In the genomic region with DNA sequence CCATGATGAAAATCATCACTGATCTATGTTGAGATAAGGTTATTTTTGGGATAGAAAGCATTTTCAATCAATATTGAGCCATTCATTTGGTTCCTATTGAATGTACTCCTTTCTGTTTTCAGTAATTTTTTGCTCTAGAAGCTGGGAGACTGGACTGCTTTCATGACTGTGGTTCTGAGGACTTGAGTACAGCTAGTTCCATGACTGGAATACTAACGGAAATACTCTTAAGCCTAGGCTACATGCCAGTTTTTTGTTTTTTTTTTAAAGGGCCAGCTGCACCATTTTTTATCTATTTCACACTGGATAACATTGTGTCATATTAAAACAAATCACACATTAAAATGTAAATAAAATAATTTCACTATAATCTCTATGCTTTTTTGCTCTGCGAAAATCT, we compare ENCODE assay signal across 24 cellular contexts. TPM values are rescaled to one million over a fixed set of nuclear protein-coding genes. Genes with fewer than 3 reads are reported as not detected.
"Had no signal": no experiment of that assay in that cellular context is flagged by ENCODE, and none has a peak within 500 bp of the region (broad histone marks: within the 10 kb centered on the region; RNA-seq: fewer than 3 reads in every experiment).

No MANE protein-coding gene starts in this region.

- DNase-seq: activated CD8-positive, alpha-beta memory T cell treated with anti-CD3 and anti-CD28 coated beads for 24 hours; activated CD8-positive, alpha-beta memory T cell treated with anti-CD3 and anti-CD28 coated beads, Interleukin-2, amount 50 U/mL, for 4 hours; activated T-cell treated with anti-CD3 and anti-CD28 coated beads, Interleukin-2, amount 50 U/mL, for 24 hours; adrenal gland; dorsolateral prefrontal cortex; effector memory CD8-positive, alpha-beta T cell; foreskin melanocyte; glutamatergic neuron; left colon; naive thymus-derived CD8-positive, alpha-beta T cell; stimulated activated naive CD8-positive, alpha-beta T cell treated with anti-CD3 and anti-CD28 coated beads, Interleukin-15, amount 100 ng/mL, for 72 hours; T-helper 9 cell; trophoblast cell; uterus had no signal

- H2AFZ ChIP-seq: neural progenitor cell had no signal

- H3K4me2 ChIP-seq: neural progenitor cell had no signal

- H3K9ac ChIP-seq: neural progenitor cell had no signal

- H3K4me3 ChIP-seq: lung, neural progenitor cell, suprapubic skin, uterus had no signal

- H3K9me3 ChIP-seq: adrenal gland, suprapubic skin, uterus had no signal

- H3K36me3 ChIP-seq: adrenal gland, neural progenitor cell, suprapubic skin, uterus had no signal

- H3K27me3 ChIP-seq: adrenal gland, neural progenitor cell, suprapubic skin, uterus had no signal

- H3K27ac ChIP-seq: adrenal gland, neural progenitor cell, suprapubic skin, uterus had no signal

- ATAC-seq: activated T-helper 17 cell treated with anti-CD3 and anti-CD28 coated beads, Interleukin-2, amount 50 U/mL, for 72 hours; effector memory CD8-positive, alpha-beta T cell; esophagus mucosa; left colon; naive thymus-derived CD8-positive, alpha-beta T cell; stimulated activated naive CD8-positive, alpha-beta T cell treated with anti-CD3 and anti-CD28 coated beads, Interleukin-15, amount 100 ng/mL, for 72 hours; WTC11 had no signal

- H3K4me1 ChIP-seq: adrenal gland, neural progenitor cell, suprapubic skin, uterus had no signal

RNA-seq across cellular contexts. Expression of a gene that starts 16.7 kb away (rescaled TPM):
- total RNA-seq: activated T-helper 17 cell treated with anti-CD3 and anti-CD28 coated beads, Interleukin-2, amount 50 U/mL, for 72 hours; adrenal gland; dorsolateral prefrontal cortex; endothelial cell of umbilical vein; esophagus mucosa; left colon; lung; naive thymus-derived CD8-positive, alpha-beta T cell; omental fat pad; posterior vena cava; suprapubic skin; T-helper 1 cell treated with Interleukin-12 subunit alpha and Interleukin-12 subunit beta and Interleukin-4 antibody, amounts not matched to agents 30 ng/mL and 1 ng/mL, for 36 hours; uterus; WTC11 had no signal
